ENCODE assay signal across 27 cellular contexts in the genomic region with DNA sequence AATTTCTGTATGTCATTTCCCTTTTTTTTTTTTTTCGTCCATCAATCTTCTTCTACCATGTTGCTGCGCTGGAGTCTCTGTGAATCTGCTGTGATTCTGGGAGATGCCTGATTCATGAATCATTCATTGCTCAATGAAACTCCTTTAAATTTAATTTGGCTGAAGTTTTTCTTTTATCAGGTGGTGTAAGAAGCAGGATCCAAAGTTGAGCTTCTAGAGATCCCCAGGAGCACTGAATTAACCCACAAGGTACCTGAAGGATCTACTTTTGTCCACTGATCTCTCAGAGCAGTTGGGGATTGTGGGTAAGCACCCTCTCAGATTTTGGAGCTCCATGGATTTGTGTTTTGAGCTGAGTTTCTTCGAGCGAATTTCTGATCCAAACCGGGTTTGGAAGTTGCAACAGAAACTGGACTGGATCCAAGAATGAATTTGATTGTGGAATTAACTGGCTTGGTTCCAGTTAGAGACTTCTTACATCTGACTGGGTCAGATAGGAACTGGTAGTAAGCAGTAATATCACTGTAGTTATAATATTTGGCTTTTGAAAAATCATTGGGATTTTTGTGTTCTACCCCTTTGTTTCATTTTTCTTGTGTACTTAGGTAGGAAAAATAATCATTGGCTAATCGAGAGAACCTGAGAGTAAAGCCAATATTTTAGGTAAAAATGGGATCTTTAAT.
"Had no signal": no experiment of that assay in that cellular context is flagged by ENCODE, and none has a peak within 500 bp of the region (broad histone marks: within the 10 kb centered on the region; RNA-seq: fewer than 3 reads in every experiment).

No MANE protein-coding gene starts in this region.

- DNase-seq: Kasumi-1, KG1, MM.1S, MV-4-11, NCI-H1092, NCI-H1105, NCI-H1417 treated with DMSO at 0.1 percent for 48 hours, NCI-H1436 treated with DMSO at 0.1 percent for 48 hours, NCI-H1694 treated with DMSO at 0.1 percent for 48 hours, NCI-H187 treated with DMSO at 0.1 percent for 48 hours, NCI-H2029, NCI-H2081, NCI-H2171 treated with DMSO at 0.1 percent for 48 hours, NCI-H2227 treated with DMSO at 0.1 percent for 48 hours, NCI-H345, NCI-H446, NCI-H510A treated with DMSO at 0.1 percent for 48 hours, NCI-H524 treated with DMSO at 0.1 percent for 48 hours, NCI-H526 treated with DMSO at 0.1 percent for 48 hours, NCI-H774, PC-9, RPMI8226, SHP77 treated with DMSO at 0.1 percent for 48 hours, SK-N-SH, SW 1271 had no signal

- H2AFZ ChIP-seq: PC-9 had no signal

- H3K36me3 ChIP-seq: SJSA1 had no signal

- H3K27me3 ChIP-seq: SJSA1 had no signal

- H3K4me1 ChIP-seq: SJSA1 had no signal

- H3K27ac ChIP-seq: PC-9, SJSA1 had no signal

- H3K4me2 ChIP-seq: PC-9, SK-N-SH had no signal

- ATAC-seq: Panc1 had no signal

- H3K9ac ChIP-seq: SK-N-SH had no signal

- H3K4me3 ChIP-seq: PC-9, SJSA1 had no signal
